In genomic region chr1:206447079-206447780, GRCh38 we compare ENCODE assay signal across 14 cellular contexts.
"Had no signal": no experiment of that assay in that cellular context is flagged by ENCODE, and none has a peak within 500 bp of the region (broad histone marks: within the 10 kb centered on the region; RNA-seq: fewer than 3 reads in every experiment).

No MANE protein-coding gene starts in this region.

- H3K27me3 Mint-ChIP-seq: dendritic cell treated with granulocyte-macrophage colony-stimulating factor and Interleukin-4, amounts not matched to agents 40 ng/mL and 50 ng/mL, for 4 days; natural killer cell treated with Interleukin-12 subunit alpha and Interleukin-12 subunit beta and Interleukin-15 and Interleukin-18, amount 100 ng/mL, for 72 hours had no signal

- H3K4me3 ChIP-seq: left lung, prostate gland, sigmoid colon had no signal

- H3K4me3 Mint-ChIP-seq: activated T-helper 1 cell treated with anti-CD3 and anti-CD28 coated beads, Interleukin-12 subunit alpha, Interleukin-12 subunit beta, Interleukin-2, Interleukin-4 antibody, amounts not matched to agents 30 ng/mL and 10 ng/mL and 1 ng/mL, durations not matched to agents 14 hours and 24 hours and 36 hours; dendritic cell treated with granulocyte-macrophage colony-stimulating factor and Interleukin-4, amounts not matched to agents 40 ng/mL and 50 ng/mL, for 4 days; natural killer cell treated with Interleukin-12 subunit alpha and Interleukin-12 subunit beta and Interleukin-15 and Interleukin-18, amount 100 ng/mL, for 72 hours had no signal

- DNase-seq: activated CD4-positive, alpha-beta T cell treated with anti-CD3 and anti-CD28 coated beads, Interleukin-2, amount 50 U/mL, for 1 hour; activated CD4-positive, CD25-positive, alpha-beta regulatory T cell; activated CD8-positive, alpha-beta memory T cell treated with anti-CD3 and anti-CD28 coated beads for 24 hours; activated naive CD4-positive, alpha-beta T cell; aorta; effector memory CD4-positive, alpha-beta T cell; left lung; sigmoid colon; stimulated activated CD4-positive, alpha-beta T cell treated with anti-CD3 and anti-CD28 coated beads, Interleukin-1b, Interleukin-23, amount 100 ng/mL, for 48 hours had no signal

- H3K36me3 ChIP-seq: prostate gland had no signal

- ATAC-seq: left lung; natural killer cell treated with Interleukin-12 subunit alpha and Interleukin-12 subunit beta and Interleukin-15 and Interleukin-18, amount 100 ng/mL, for 72 hours had no signal

- H3K9me3 Mint-ChIP-seq: activated T-helper 1 cell treated with anti-CD3 and anti-CD28 coated beads, Interleukin-12 subunit alpha, Interleukin-12 subunit beta, Interleukin-2, Interleukin-4 antibody, amounts not matched to agents 30 ng/mL and 10 ng/mL and 1 ng/mL, durations not matched to agents 14 hours and 24 hours and 36 hours; dendritic cell treated with granulocyte-macrophage colony-stimulating factor and Interleukin-4, amounts not matched to agents 40 ng/mL and 50 ng/mL, for 4 days; natural killer cell treated with Interleukin-12 subunit alpha and Interleukin-12 subunit beta and Interleukin-15 and Interleukin-18, amount 100 ng/mL, for 72 hours had no signal

- H3K27ac Mint-ChIP-seq: activated T-helper 1 cell treated with anti-CD3 and anti-CD28 coated beads, Interleukin-12 subunit alpha, Interleukin-12 subunit beta, Interleukin-2, Interleukin-4 antibody, amounts not matched to agents 30 ng/mL and 10 ng/mL and 1 ng/mL, durations not matched to agents 14 hours and 24 hours and 36 hours; natural killer cell treated with Interleukin-12 subunit alpha and Interleukin-12 subunit beta and Interleukin-15 and Interleukin-18, amount 100 ng/mL, for 72 hours had no signal

- H3K27me3 ChIP-seq: left lung, sigmoid colon had no signal

- H3K9me3 ChIP-seq: left lung, prostate gland, sigmoid colon had no signal

- H3K27ac ChIP-seq: left lung, prostate gland, sigmoid colon had no signal

- H3K4me1 ChIP-seq: left lung, prostate gland had no signal

- FAIRE-seq: keratinocyte had no signal
